1 cellular context compared by ENCODE assay signal in the genomic region with DNA sequence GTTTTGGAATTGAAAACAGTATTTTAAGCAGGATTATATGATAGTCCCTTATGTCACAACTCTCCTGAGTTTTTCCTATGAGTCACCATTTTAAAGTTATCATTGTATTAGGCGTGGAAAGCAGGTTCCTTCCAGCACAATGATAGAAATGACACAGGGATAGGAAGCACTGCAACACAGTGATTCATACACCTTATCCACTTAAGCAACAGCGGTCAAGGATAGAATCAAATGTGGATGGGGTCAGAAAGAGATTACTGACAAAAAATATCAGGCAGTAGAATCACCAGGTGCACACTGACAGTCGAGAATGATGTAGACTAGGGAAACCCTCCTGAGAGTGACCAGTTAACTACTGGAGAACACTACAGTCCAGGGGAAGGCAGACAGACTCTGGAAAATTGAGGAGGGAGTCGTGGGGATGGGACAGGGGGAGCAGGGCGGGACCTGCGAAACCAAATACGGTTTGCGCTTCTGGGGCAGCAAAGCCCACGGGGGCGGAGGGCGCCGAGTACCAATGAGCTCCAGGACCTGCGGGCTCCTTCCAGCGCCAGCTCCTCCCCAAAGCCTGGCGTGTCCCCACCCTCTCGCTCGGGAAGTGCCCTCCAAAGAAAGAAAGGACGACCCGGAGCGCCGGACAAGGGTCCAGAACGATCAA.
TF ChIP-seq lines count a peak whose summit lies in the region.

No MANE protein-coding gene starts in this region.

TF ChIP-seq in GM12878, 131 proteins besides CTCF, POLR2A, EP300 and RAD21:
- TF ChIP-seq SKIL (IDR thresholded peaks at IDR 0.05; ENCODE audit: low read depth, poor library complexity, severe bottlenecking): peak; percentile 43
- TF ChIP-seq EED (IDR thresholded peaks at IDR 0.05; ENCODE audit: low read depth): peak; percentile 44; the same call in 1 of the 2 replicates
- TF ChIP-seq EGR1 (IDR thresholded peaks at IDR 0.05; ENCODE audit: borderline replicate concordance in 1 of 2, low read depth in 2 of 2, low read length in 2 of 2): peak in 1 of 2 experiments; percentile 60; a peak in 1 of 3 replicates
- peak; percentile 16; the same call in 1 of the 2 replicates for TF ChIP-seq MTA2 (IDR thresholded peaks at IDR 0.05; ENCODE audit: low read depth)
- 0 out of 2 replicates have a peak, but pooled peaks have one; percentile 44 for TF ChIP-seq SMARCA5 (IDR thresholded peaks at IDR 0.05)
- TF ChIP-seq IRF4 (IDR thresholded peaks at IDR 0.05; ENCODE audit: low read depth, low read length): no peak
- 0 out of 2 replicates have a peak, but pooled peaks have one; percentile 42 for TF ChIP-seq LARP7 (IDR thresholded peaks at IDR 0.05)
- no peak for TF ChIP-seq ASH2L (IDR thresholded peaks at IDR 0.05; ENCODE audit: borderline replicate concordance, low read depth)
- TF ChIP-seq SMAD1 (IDR thresholded peaks at IDR 0.05; ENCODE audit: low read depth, partially characterized antibody): peak; percentile 28
- peak; percentile 10 for TF ChIP-seq MAX (IDR thresholded peaks at IDR 0.05; ENCODE audit: low read depth, low read length)
- peak; percentile 63 to 65; a peak in 2 of 4 replicates for TF ChIP-seq IKZF2 (IDR thresholded peaks at IDR 0.05)
- peak; percentile 51 for TF ChIP-seq GATAD2B (conservative IDR thresholded peaks at IDR 0.05; ENCODE audit: low read depth)
- no peak for TF ChIP-seq POLR2AphosphoS2 (IDR thresholded peaks at IDR 0.05; ENCODE audit: low read depth, low read length)
